1 cellular context compared by ENCODE assay signal in the genomic region with DNA sequence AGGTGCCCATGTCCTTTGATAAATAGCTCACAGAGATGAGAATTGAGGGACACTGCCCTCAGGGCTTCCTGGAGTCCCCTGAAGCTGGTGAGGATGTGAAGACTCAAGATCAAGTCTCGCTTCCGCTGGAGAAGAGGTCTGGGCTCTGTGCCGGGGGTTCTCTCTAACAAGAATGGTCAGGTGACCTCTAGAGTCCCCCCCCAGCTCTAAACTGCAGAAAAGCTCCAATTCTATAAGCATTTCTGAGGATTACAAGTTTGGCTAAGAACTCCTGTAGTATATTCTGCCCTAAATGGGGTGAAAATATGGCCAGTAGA.
TF ChIP-seq lines count a peak whose summit lies in the region.

No MANE protein-coding gene starts in this region.

TF ChIP-seq in GM12878, 131 proteins besides CTCF, POLR2A, EP300 and RAD21 (continued from another document):
- TF ChIP-seq, protein P1, sequence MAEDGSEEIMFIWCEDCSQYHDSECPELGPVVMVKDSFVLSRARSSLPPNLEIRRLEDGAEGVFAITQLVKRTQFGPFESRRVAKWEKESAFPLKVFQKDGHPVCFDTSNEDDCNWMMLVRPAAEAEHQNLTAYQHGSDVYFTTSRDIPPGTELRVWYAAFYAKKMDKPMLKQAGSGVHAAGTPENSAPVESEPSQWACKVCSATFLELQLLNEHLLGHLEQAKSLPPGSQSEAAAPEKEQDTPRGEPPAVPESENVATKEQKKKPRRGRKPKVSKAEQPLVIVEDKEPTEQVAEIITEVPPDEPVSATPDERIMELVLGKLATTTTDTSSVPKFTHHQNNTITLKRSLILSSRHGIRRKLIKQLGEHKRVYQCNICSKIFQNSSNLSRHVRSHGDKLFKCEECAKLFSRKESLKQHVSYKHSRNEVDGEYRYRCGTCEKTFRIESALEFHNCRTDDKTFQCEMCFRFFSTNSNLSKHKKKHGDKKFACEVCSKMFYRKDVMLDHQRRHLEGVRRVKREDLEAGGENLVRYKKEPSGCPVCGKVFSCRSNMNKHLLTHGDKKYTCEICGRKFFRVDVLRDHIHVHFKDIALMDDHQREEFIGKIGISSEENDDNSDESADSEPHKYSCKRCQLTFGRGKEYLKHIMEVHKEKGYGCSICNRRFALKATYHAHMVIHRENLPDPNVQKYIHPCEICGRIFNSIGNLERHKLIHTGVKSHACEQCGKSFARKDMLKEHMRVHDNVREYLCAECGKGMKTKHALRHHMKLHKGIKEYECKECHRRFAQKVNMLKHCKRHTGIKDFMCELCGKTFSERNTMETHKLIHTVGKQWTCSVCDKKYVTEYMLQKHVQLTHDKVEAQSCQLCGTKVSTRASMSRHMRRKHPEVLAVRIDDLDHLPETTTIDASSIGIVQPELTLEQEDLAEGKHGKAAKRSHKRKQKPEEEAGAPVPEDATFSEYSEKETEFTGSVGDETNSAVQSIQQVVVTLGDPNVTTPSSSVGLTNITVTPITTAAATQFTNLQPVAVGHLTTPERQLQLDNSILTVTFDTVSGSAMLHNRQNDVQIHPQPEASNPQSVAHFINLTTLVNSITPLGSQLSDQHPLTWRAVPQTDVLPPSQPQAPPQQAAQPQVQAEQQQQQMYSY (CRISPR knock-in tag; IDR thresholded peaks at IDR 0.05): no peak
- no peak for TF ChIP-seq POLR2AphosphoS2 (IDR thresholded peaks at IDR 0.05; ENCODE audit: low read depth, low read length)
- TF ChIP-seq BACH1 (IDR thresholded peaks at IDR 0.05; ENCODE audit: borderline replicate concordance): no peak
- no peak for TF ChIP-seq TCF12 (IDR thresholded peaks at IDR 0.05; ENCODE audit: low read depth, low read length)
- TF ChIP-seq SRF (IDR thresholded peaks at IDR 0.05; ENCODE audit: low read depth in 2 of 2, low read length in 2 of 2): no peak
- TF ChIP-seq HDGF (IDR thresholded peaks at IDR 0.05): no peak
- no peak for TF ChIP-seq ZNF384 (IDR thresholded peaks at IDR 0.05; ENCODE audit: borderline replicate concordance, low read depth, low read length)
- no peak for TF ChIP-seq SIN3A (IDR thresholded peaks at IDR 0.05; ENCODE audit: low read depth, low read length)
- TF ChIP-seq HDAC6 (IDR thresholded peaks at IDR 0.05; ENCODE audit: unreplicated experiment): no peak
- no peak for TF ChIP-seq SMAD1 (IDR thresholded peaks at IDR 0.05; ENCODE audit: low read depth, partially characterized antibody)
- no peak for TF ChIP-seq ZSCAN29 (IDR thresholded peaks at IDR 0.05)
- TF ChIP-seq IRF4 (IDR thresholded peaks at IDR 0.05; ENCODE audit: low read depth, low read length): no peak
- no peak for TF ChIP-seq MYB (IDR thresholded peaks at IDR 0.05; ENCODE audit: borderline replicate concordance, low read depth, low read length)
- TF ChIP-seq IRF5 (IDR thresholded peaks at IDR 0.05; ENCODE audit: borderline replicate concordance): no peak
